8 cellular contexts compared by ENCODE assay signal in the genomic region with DNA sequence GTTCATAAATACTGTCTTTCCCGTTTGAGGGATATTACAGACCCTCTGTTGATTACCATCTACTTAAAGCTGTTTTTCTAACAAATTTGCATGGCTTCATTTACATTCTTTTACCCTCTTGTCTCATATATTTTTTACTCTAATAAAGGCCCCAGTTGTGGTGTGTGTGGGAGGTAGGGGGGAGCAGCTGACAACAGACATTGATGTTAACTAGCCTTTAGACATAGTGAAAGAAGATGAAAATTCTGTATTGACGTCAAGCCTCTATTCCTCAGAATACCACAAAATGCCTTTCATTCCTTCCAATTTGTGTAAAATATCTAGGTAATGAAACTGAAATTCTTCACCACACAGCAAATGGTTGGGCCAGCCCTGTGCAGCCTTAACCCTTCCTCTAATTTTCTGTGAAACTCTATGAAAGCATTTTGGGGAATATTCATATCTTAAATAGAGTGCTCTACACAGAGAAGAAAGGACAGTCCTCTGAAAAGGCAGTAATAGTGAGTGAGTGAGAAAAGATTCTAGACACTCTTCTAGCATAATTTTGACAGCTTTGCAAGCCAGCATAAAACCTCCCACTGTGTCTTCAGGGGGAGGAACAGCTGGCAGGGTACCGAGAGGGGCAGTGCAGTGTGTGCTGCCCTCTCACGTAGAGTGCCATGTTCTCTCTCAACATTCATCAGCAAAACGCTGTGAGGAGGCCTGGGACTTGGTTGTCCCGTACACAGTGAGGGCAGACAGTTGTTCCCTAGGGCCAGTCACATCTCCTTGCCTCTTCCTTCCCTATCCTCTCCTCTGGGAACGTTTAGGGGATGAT. TPM values are rescaled to one million over a fixed set of nuclear protein-coding genes. Genes with fewer than 3 reads are reported as not detected.
A peak's percentile ranks its signal among the peaks of the same experiment; 100 is the strongest.
DNase-seq lines count a peak whose midpoint lies in the region; ATAC-seq and TF ChIP-seq lines count a peak whose summit lies in the region.

No MANE protein-coding gene starts in this region.

- no peaks in the 10 kb centered on the region for H3K27me3 Mint-ChIP-seq in CD8-positive, alpha-beta memory T cell

- DNase-seq in CD8-positive, alpha-beta memory T cell = no peak
- peak; percentile 90 for DNase-seq in GM23248
- peak; percentile 94 for DNase-seq in iris pigment epithelial cell (ENCODE audit: low read depth)
- DNase-seq in uterus = no peak

- no peak overlapping the region for H2AFZ ChIP-seq in GM23248

- peaks cover 10 to 28% (median 16%) of the 10 kb centered on the region in 3 donors for H3K4me1 Mint-ChIP-seq in CD8-positive, alpha-beta memory T cell

- ATAC-seq in HG03175 (IDR thresholded peaks at IDR 0.05; ENCODE audit: unreplicated experiment) (no peak), HG03521 (IDR thresholded peaks at IDR 0.05; ENCODE audit: unreplicated experiment) (no peak), GM21737 (IDR thresholded peaks at IDR 0.05; ENCODE audit: unreplicated experiment) (no peak)

- peaks cover 7% of the 10 kb centered on the region for H3K4me1 ChIP-seq in CD8-positive, alpha-beta memory T cell (ENCODE audit: insufficient read depth, low read length)
- H3K4me1 ChIP-seq in GM23248 (ENCODE audit: insufficient read depth) = peaks cover 62% of the 10 kb centered on the region
- H3K4me1 ChIP-seq in uterus = peaks cover 10 to 11% of the 10 kb centered on the region in 2 donors

- no peak for TF ChIP-seq POLR2A in uterus (IDR thresholded peaks at IDR 0.05)

- no peak for TF ChIP-seq CTCF in VCaP (conservative IDR thresholded peaks at IDR 0.05)
- no peak for TF ChIP-seq CTCF in uterus (IDR thresholded peaks at IDR 0.05)

- H3K27me3 ChIP-seq in CD8-positive, alpha-beta memory T cell (ENCODE audit: insufficient read depth, low read length, poor library complexity, severe bottlenecking) = no peaks in the 10 kb centered on the region
- H3K27me3 ChIP-seq in GM23248 (replicated peaks; ENCODE audit: insufficient read depth) (no peaks in the 10 kb centered on the region), uterus (no peaks in the 10 kb centered on the region)

- H3K79me2 ChIP-seq in GM23248 (ENCODE audit: insufficient read depth) = peaks cover 69% of the 10 kb centered on the region

- POLR2A ChIA-PET in CD8-positive, alpha-beta memory T cell (lab: Charles Lee) = no interaction called here

- intact Hi-C loops in uterus (cut with DNase I; ENCODE audit: low total_unique reads) = no loop called here

- 6 to 8% methylated on average over 7 of the region's 7 CpGs for WGBS in GM23248 (ENCODE audit: low coverage in 1 of 2, low lambda C conversion rate in 2 of 2, missing lambda C conversion rate in 2 of 2), 2 experiments

- H3K9me3 Mint-ChIP-seq in CD8-positive, alpha-beta memory T cell = no peaks in the 10 kb centered on the region

- in situ Hi-C loops in GM23248 (cut with MboI) = no loop called here

- H3F3A ChIP-seq in GM23248 (ENCODE audit: insufficient read depth) = peaks cover 81% of the 10 kb centered on the region

- H3K27ac Mint-ChIP-seq in CD8-positive, alpha-beta memory T cell = peak overlapping the region in 7 of 8 donors; percentile 9 to 68 (median 42)

- no peak overlapping the region for H3K27ac ChIP-seq in CD8-positive, alpha-beta memory T cell (ENCODE audit: low read depth, low read length)
- H3K27ac ChIP-seq in GM23248 (peak overlapping the region; percentile 94), VCaP (peak overlapping the region; percentile 92), uterus (peak overlapping the region; percentile 53 to 64)

- no peaks in the 10 kb centered on the region for H3K36me3 ChIP-seq in CD8-positive, alpha-beta memory T cell (ENCODE audit: insufficient read depth, low read length)
- H3K36me3 ChIP-seq in GM23248 (ENCODE audit: low read depth) (peaks cover 58% of the 10 kb centered on the region), uterus (no peaks in the 10 kb centered on the region)

- no peaks in the 10 kb centered on the region for H4K20me1 ChIP-seq in GM23248 (ENCODE audit: insufficient read depth)

- H3K4me3 ChIP-seq in CD8-positive, alpha-beta memory T cell (ENCODE audit: low read length) = no peak overlapping the region
- H3K4me3 ChIP-seq in GM23248 (peak overlapping the region; percentile 20), uterus (no peak overlapping the region)

- CTCF ChIA-PET in CD8-positive, alpha-beta memory T cell (lab: Charles Lee) = interaction anchor here (0.9 to 2.0 kb wide), 2 partner anchors 117 to 221 kb away, joined by 4 to 5 read pairs; no protein-coding TSS in a partner anchor

- H3K9me2 ChIP-seq in GM23248 (ENCODE audit: insufficient read depth) = no peaks in the 10 kb centered on the region

- peak overlapping the region; percentile 73 for H3K9ac ChIP-seq in GM23248

- H3K4me3 Mint-ChIP-seq in CD8-positive, alpha-beta memory T cell = no peak overlapping the region

- H3K36me3 Mint-ChIP-seq in CD8-positive, alpha-beta memory T cell = peaks cover 0 to 25% (median 1%) of the 10 kb centered on the region in 3 donors

- no peaks in the 10 kb centered on the region for H3K9me3 ChIP-seq in CD8-positive, alpha-beta memory T cell (ENCODE audit: low read length)
- H3K9me3 ChIP-seq in GM23248 (ENCODE audit: low read depth) (no peaks in the 10 kb centered on the region), uterus (no peaks in the 10 kb centered on the region)

- peak overlapping the region; percentile 72 for H3K4me2 ChIP-seq in GM23248 (ENCODE audit: unreplicated experiment)

RNA-seq across cellular contexts. Expression of a gene that starts 20.1 kb away (rescaled TPM):
- 10 to 100 TPM; 55.4 to 62.1 TPM for total RNA-seq in CD8-positive, alpha-beta memory T cell
- polyA plus RNA-seq in CD8-positive, alpha-beta memory T cell = 47.4 TPM
- total RNA-seq in GM23248 (2014; rRNA removed; shearing (Covaris generic)) = 52.4 and 60.7 TPM in 2 replicates
- 88.7 and 99.2 TPM in 2 replicates for polyA plus RNA-seq in GM23248 (2016; fragmentation: Nextera tagmentation; extraction: Ambion mirVana)
- 10 to 100 TPM in 3 of 4 donors, 1 to 10 TPM in 1; 9.1 to 73.9 (median 40.5) TPM for total RNA-seq in uterus

Comparison
In these comparisons a context has a peak if more than half of its experiments do, and no peak if none do; other contexts are left out.
1. DNase-seq: peak in GM23248 (single experiment) and iris pigment epithelial cell (single experiment); none in CD8-positive, alpha-beta memory T cell (0 of 5) and uterus (0 of 2).